12 cellular contexts compared by ENCODE assay signal in genomic region chr10:75335983-75336382, GRCh38.
DNase-seq lines count a peak whose midpoint lies in the region; ATAC-seq and TF ChIP-seq lines count a peak whose summit lies in the region.
"Had no signal": no experiment of that assay in that cellular context is flagged by ENCODE, and none has a peak within 500 bp of the region (broad histone marks: within the 10 kb centered on the region; RNA-seq: fewer than 3 reads in every experiment).

No MANE protein-coding gene starts in this region.

- H3K27me3 Mint-ChIP-seq in chondrocyte (ENCODE audit: low read depth) = peaks cover 1% of the 10 kb centered on the region
- H3K27me3 Mint-ChIP-seq in GM23338 (ENCODE audit: insufficient read depth, low read depth, poor library complexity) = no peaks in the 10 kb centered on the region

- no peak for TF ChIP-seq CTCF in chondrocyte (IDR thresholded peaks at IDR 0.05)
- no peak for TF ChIP-seq CTCF in GM23338 (conservative IDR thresholded peaks at IDR 0.05; ENCODE audit: low read depth in 2 of 2)

- no peak overlapping the region for H2AFZ ChIP-seq in GM23338

- H3K4me3 ChIP-seq in GM23338 = no peak overlapping the region

- H3K9me2 ChIP-seq in GM23338 (ENCODE audit: insufficient read depth) = no peaks in the 10 kb centered on the region

- peaks cover under 1% of the 10 kb centered on the region for H3K36me3 Mint-ChIP-seq in chondrocyte (ENCODE audit: low read depth)
- H3K36me3 Mint-ChIP-seq in GM23338 (ENCODE audit: low read depth) = peaks cover 18% of the 10 kb centered on the region

- H3K4me2 ChIP-seq in GM23338 = no peak overlapping the region

- H3K4me1 Mint-ChIP-seq in chondrocyte (ENCODE audit: low read depth) = no peaks in the 10 kb centered on the region
- no peaks in the 10 kb centered on the region for H3K4me1 Mint-ChIP-seq in GM23338

- ATAC-seq in HG02798 (IDR thresholded peaks at IDR 0.05; ENCODE audit: poor library complexity, unreplicated experiment) = peak; percentile 76
- ATAC-seq in HG03571 (IDR thresholded peaks at IDR 0.05; ENCODE audit: unreplicated experiment) = peak; percentile 86
- no peak for ATAC-seq in GM23338

- H4K20me1 ChIP-seq in GM23338 (replicated peaks; ENCODE audit: insufficient read depth) = no peaks in the 10 kb centered on the region

- no peaks in the 10 kb centered on the region for H3K36me3 ChIP-seq in GM23338 (ENCODE audit: insufficient read depth)

- H3K9me3 Mint-ChIP-seq in chondrocyte (ENCODE audit: low read depth) (peaks cover 14% of the 10 kb centered on the region), GM23338 (peaks cover 30% of the 10 kb centered on the region)
- H3K9me3 Mint-ChIP-seq: activated T-helper 2 cell treated with anti-CD3 and anti-CD28 coated beads, Interferon-gamma antibody, Interleukin-2, Interleukin-4, amounts not matched to agents 10 μg/mL and 5 μg/mL and 100 μg/mL, durations not matched to agents 14 hours and 24 hours and 36 hours had no signal

- DNase-seq in GM19240 (ENCODE audit: insufficient read length, low spot score) (peak; percentile 29), activated gamma-delta T cell (lab: John Stamatoyannopoulos, UW) (no peak), epidermal melanocyte (ENCODE audit: insufficient read length, low spot score) (no peak), chondrocyte (ENCODE audit: low spot score) (no peak), GM23338 (ENCODE audit: low spot score) (no peak)
- DNase-seq: kidney glomerular epithelial cell, NCI-H1930, occipital lobe had no signal

- H3K4me3 Mint-ChIP-seq in chondrocyte (ENCODE audit: unreplicated experiment) (no peak overlapping the region), GM23338 (no peak overlapping the region)
- H3K4me3 Mint-ChIP-seq: stimulated activated naive CD8-positive, alpha-beta T cell treated with anti-CD3 and anti-CD28 coated beads, Interleukin-15, Interleukin-2, amounts not matched to agents 100 ng/mL and 50 ng/mL, for 24 hours had no signal

- no peaks in the 10 kb centered on the region for H3K27me3 ChIP-seq in GM23338 (ENCODE audit: insufficient read depth)

- no peaks in the 10 kb centered on the region for H3F3A ChIP-seq in GM23338 (replicated peaks; ENCODE audit: low read depth)

- H3K79me2 ChIP-seq in GM23338 (replicated peaks; ENCODE audit: insufficient read depth) = no peaks in the 10 kb centered on the region

- H3K27ac Mint-ChIP-seq in chondrocyte (ENCODE audit: unreplicated experiment) = no peak overlapping the region
- H3K27ac Mint-ChIP-seq in GM23338 = no peak overlapping the region
- H3K27ac Mint-ChIP-seq: activated T-helper 2 cell treated with anti-CD3 and anti-CD28 coated beads, Interferon-gamma antibody, Interleukin-2, Interleukin-4, amounts not matched to agents 10 μg/mL and 5 μg/mL and 100 μg/mL, durations not matched to agents 14 hours and 24 hours and 36 hours; stimulated activated naive CD8-positive, alpha-beta T cell treated with anti-CD3 and anti-CD28 coated beads, Interleukin-15, Interleukin-2, amounts not matched to agents 100 ng/mL and 50 ng/mL, for 24 hours had no signal

- H3K4me1 ChIP-seq in GM23338 (ENCODE audit: insufficient read depth) = no peaks in the 10 kb centered on the region

- H3K27ac ChIP-seq in GM23338 (ENCODE audit: low read depth) = no peak overlapping the region

TF ChIP-seq in GM23338, 12 proteins besides CTCF, POLR2A, EP300 and RAD21:
- TF ChIP-seq ZNF331 (CRISPR knock-in tag; IDR thresholded peaks at IDR 0.05; ENCODE audit: low read depth) = no peak
- no peak for TF ChIP-seq REST (IDR thresholded peaks at IDR 0.05; ENCODE audit: unreplicated experiment)
- TF ChIP-seq CREB1 (CRISPR knock-in tag; IDR thresholded peaks at IDR 0.05; ENCODE audit: low read depth) = no peak
- no peak for TF ChIP-seq NANOG (IDR thresholded peaks at IDR 0.05; ENCODE audit: borderline replicate concordance)
